Comparison of ENCODE assay signal across 17 cellular contexts in genomic region chr1:87787551-87787950, GRCh38.
A peak's percentile ranks its signal among the peaks of the same experiment; 100 is the strongest.
DNase-seq lines count a peak whose midpoint lies in the region; FAIRE-seq and TF ChIP-seq lines count a peak whose summit lies in the region.
"Had no signal": no experiment of that assay in that cellular context is flagged by ENCODE, and none has a peak within 500 bp of the region (broad histone marks: within the 10 kb centered on the region; RNA-seq: fewer than 3 reads in every experiment).

No MANE protein-coding gene starts in this region.

- no peak overlapping the region for H3K9ac ChIP-seq in keratinocyte (ENCODE audit: control insufficient read depth, extremely low read depth, insufficient read depth, low read length)

- H3K9me1 ChIP-seq in keratinocyte (ENCODE audit: control insufficient read depth, extremely low read depth, insufficient read depth, low read length) = no peaks in the 10 kb centered on the region

- no peak overlapping the region for H3K27ac Mint-ChIP-seq in HFFc6
- H3K27ac Mint-ChIP-seq: activated CD8-positive, alpha-beta T cell treated with anti-CD3 and anti-CD28 coated beads, Interleukin-2, amount 10 ng/mL, durations not matched to agents 7 days and 5 days; memory B cell; stimulated activated naive CD8-positive, alpha-beta T cell treated with anti-CD3 and anti-CD28 coated beads, Interleukin-15, Interleukin-2, amounts not matched to agents 100 ng/mL and 50 ng/mL, for 24 hours had no signal

- peaks cover 1% of the 10 kb centered on the region for H3K27me3 Mint-ChIP-seq in HFFc6 (ENCODE audit: insufficient read depth)
- H3K27me3 Mint-ChIP-seq: memory B cell had no signal

- no peak for TF ChIP-seq POLR2A in GM12891 (IDR thresholded peaks at IDR 0.05; ENCODE audit: low read depth, low read length)

- no peak overlapping the region for H3K4me2 ChIP-seq in keratinocyte (ENCODE audit: control insufficient read depth, extremely low read depth, insufficient read depth, low read depth, low read length)

- no peaks in the 10 kb centered on the region for H3K36me3 ChIP-seq in keratinocyte (ENCODE audit: control insufficient read depth in 2 of 2, extremely low read depth in 1 of 2, insufficient read depth in 2 of 2, low read length in 2 of 2)
- H3K36me3 ChIP-seq: ascending aorta, neutrophil, spleen, vagina had no signal

- no peak overlapping the region for H2AFZ ChIP-seq in keratinocyte (ENCODE audit: control insufficient read depth, low read length)

- H3K36me3 Mint-ChIP-seq in HFFc6 (ENCODE audit: low read depth) = no peaks in the 10 kb centered on the region
- H3K36me3 Mint-ChIP-seq: memory B cell had no signal

- H3K9me3 Mint-ChIP-seq in HFFc6 = no peaks in the 10 kb centered on the region
- H3K9me3 Mint-ChIP-seq: memory B cell; stimulated activated naive CD8-positive, alpha-beta T cell treated with anti-CD3 and anti-CD28 coated beads, Interleukin-15, Interleukin-2, amounts not matched to agents 100 ng/mL and 50 ng/mL, for 24 hours had no signal

- H3K4me1 Mint-ChIP-seq in HFFc6 (ENCODE audit: low read depth) = peaks cover 17% of the 10 kb centered on the region

- FAIRE-seq in keratinocyte (lab: Jason Lieb, UNC) = no peak
- FAIRE-seq in GM12891 (lab: Jason Lieb, UNC) = no peak

- no peaks in the 10 kb centered on the region for H3K9me3 ChIP-seq in keratinocyte (ENCODE audit: control insufficient read depth, low read depth, low read length)
- H3K9me3 ChIP-seq: ascending aorta, neutrophil, spleen, vagina had no signal

- TF ChIP-seq CTCF in HFFc6 (IDR thresholded peaks at IDR 0.05) (peak; percentile 56; the same call in 1 of the 2 replicates), keratinocyte (optimal IDR thresholded peaks at IDR 0.05 in 1 of 3, IDR thresholded peaks at IDR 0.05 in 1 of 3, conservative IDR thresholded peaks at IDR 0.05 in 1 of 3; ENCODE audit: extremely low read depth in 1 of 3, insufficient read depth in 2 of 3, low read length in 3 of 3) (peak in 2 of 3 experiments; percentile 25 to 31)

- H4K20me1 ChIP-seq in keratinocyte (ENCODE audit: control insufficient read depth, extremely low read depth, insufficient read depth, low read length) = no peaks in the 10 kb centered on the region

- H3K4me1 ChIP-seq in keratinocyte (ENCODE audit: control insufficient read depth, extremely low read depth, insufficient read depth, low read length) = no peaks in the 10 kb centered on the region
- H3K4me1 ChIP-seq: ascending aorta, spleen, vagina had no signal

- dilution Hi-C loops in keratinocyte (cut with MboI; ENCODE audit: extremely low pct_ligation_motif_present, low sequenced_read_pairs) = no loop called here

- no peak overlapping the region for H3K4me3 Mint-ChIP-seq in HFFc6
- H3K4me3 Mint-ChIP-seq: activated CD8-positive, alpha-beta T cell treated with anti-CD3 and anti-CD28 coated beads, Interleukin-2, amount 10 ng/mL, durations not matched to agents 7 days and 5 days; memory B cell; stimulated activated naive CD8-positive, alpha-beta T cell treated with anti-CD3 and anti-CD28 coated beads, Interleukin-15, Interleukin-2, amounts not matched to agents 100 ng/mL and 50 ng/mL, for 24 hours had no signal

- no peaks in the 10 kb centered on the region for H3K27me3 ChIP-seq in keratinocyte (ENCODE audit: control insufficient read depth, extremely low read depth, insufficient read depth, low read length)
- H3K27me3 ChIP-seq: ascending aorta, neutrophil, spleen, vagina had no signal

- no peak overlapping the region for H3K4me3 ChIP-seq in keratinocyte (ENCODE audit: control insufficient read depth in 2 of 3, extremely low read depth in 1 of 3, insufficient read depth in 2 of 3, low read depth in 1 of 3, low read length in 3 of 3)
- H3K4me3 ChIP-seq: ascending aorta, SK-N-MC, spleen, vagina had no signal

- H3K79me2 ChIP-seq in keratinocyte (ENCODE audit: control insufficient read depth, insufficient read depth, low read length) = no peaks in the 10 kb centered on the region

- no peak overlapping the region for H3K27ac ChIP-seq in keratinocyte (ENCODE audit: control insufficient read depth, insufficient read depth, low read length)
- H3K27ac ChIP-seq: ascending aorta, neutrophil, SK-N-MC, spleen, vagina had no signal

- DNase-seq in A172 (ENCODE audit: low spot score) (peak; percentile 15), HFFc6 (peak; percentile 63), amniotic epithelial cell (ENCODE audit: low read depth) (peak; percentile 71), keratinocyte (ENCODE audit: low read depth, low spot score) (no peak), hypothalamus (lab: John Stamatoyannopoulos, UW) (no peak), GM12891 (ENCODE audit: insufficient read length, low spot score) (no peak), NCI-H82 (lab: John Stamatoyannopoulos, UW) (no peak), DMS153 (lab: John Stamatoyannopoulos, UW) (no peak)
- DNase-seq: activated CD8-positive, alpha-beta T cell treated with anti-CD3 and anti-CD28 coated beads, Interleukin-2, amount 10 ng/mL, durations not matched to agents 7 days and 5 days; DMS 273 treated with DMSO at 0.1 percent for 48 hours; spleen had no signal

TF ChIP-seq in GM12891, 5 proteins besides CTCF, POLR2A, EP300 and RAD21:
- TF ChIP-seq PAX5 (IDR thresholded peaks at IDR 0.05; ENCODE audit: insufficient read depth, low read length, severe bottlenecking) = no peak
- TF ChIP-seq POU2F2 (IDR thresholded peaks at IDR 0.05; ENCODE audit: low read depth, low read length) = no peak
- TF ChIP-seq TAF1 (IDR thresholded peaks at IDR 0.05; ENCODE audit: low read depth, low read length) = no peak
- no peak for TF ChIP-seq POLR2AphosphoS5 (IDR thresholded peaks at IDR 0.05; ENCODE audit: low read depth, low read length)
- TF ChIP-seq SPI1 (IDR thresholded peaks at IDR 0.05; ENCODE audit: low read depth, low read length) = no peak

Comparison
In these comparisons a context has a peak if more than half of its experiments do, and no peak if none do; other contexts are left out.
1. DNase-seq: peak in A172 (single experiment), HFFc6 (single experiment) and amniotic epithelial cell (single experiment); none in keratinocyte (single experiment), hypothalamus (0 of 51), GM12891 (single experiment), NCI-H82 (single experiment) and DMS153 (single experiment).